ENCODE assay signal across 21 cellular contexts in the genomic region with DNA sequence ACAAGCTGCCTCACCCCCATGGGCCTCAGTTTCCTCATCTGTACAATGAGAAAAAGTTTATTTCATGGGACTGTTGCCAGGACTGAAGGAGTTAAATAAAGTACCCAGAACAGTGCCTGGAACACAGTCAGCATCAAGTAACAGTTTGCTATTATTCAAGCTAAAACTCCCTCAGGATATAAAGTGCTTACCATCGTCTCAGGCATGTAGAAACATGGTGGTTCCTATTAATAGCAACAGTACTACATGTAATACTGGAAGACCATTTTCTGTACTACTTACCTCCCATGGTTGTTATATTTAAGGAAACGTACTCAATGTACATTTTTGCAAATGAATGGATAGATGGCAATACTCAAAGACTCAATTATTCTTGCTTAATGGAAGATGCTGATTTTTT.
"Had no signal": no experiment of that assay in that cellular context is flagged by ENCODE, and none has a peak within 500 bp of the region (broad histone marks: within the 10 kb centered on the region; RNA-seq: fewer than 3 reads in every experiment).

No MANE protein-coding gene starts in this region.

- ATAC-seq: activated CD4-positive, CD25-positive, alpha-beta regulatory T cell treated with anti-CD3 and anti-CD28 coated beads, Interleukin-2, amount 50 U/mL, for 24 hours; activated T-cell treated with anti-CD3 and anti-CD28 coated beads, Interleukin-2, amount 50 U/mL, for 72 hours; sciatic nerve; SK-N-SH treated with all-trans-retinoic acid at 6 μM for 48 hours; stimulated activated naive B cell treated with anti-CD40 and anti-IgM and Interleukin-4, amounts not matched to agents 10 μg/mL and 1 μg/mL and 100 μg/mL, for 72 hours had no signal

- H3K9me3 Mint-ChIP-seq: activated T-cell treated with anti-CD3 and anti-CD28 coated beads, Interleukin-2, amount 50 U/mL, for 72 hours; dendritic cell treated with granulocyte-macrophage colony-stimulating factor and Interleukin-4, amounts not matched to agents 40 ng/mL and 50 ng/mL, for 4 days; stimulated activated naive B cell treated with anti-CD40 and anti-IgM and Interleukin-4, amounts not matched to agents 10 μg/mL and 1 μg/mL and 100 μg/mL, for 72 hours had no signal

- H3K9me3 ChIP-seq: ascending aorta, heart left ventricle, left ventricle myocardium inferior, ovary, thoracic aorta, upper lobe of left lung had no signal

- DNase-seq: activated CD8-positive, alpha-beta memory T cell treated with anti-CD3 and anti-CD28 coated beads for 24 hours; activated CD8-positive, alpha-beta memory T cell treated with anti-CD3 and anti-CD28 coated beads, Interleukin-2, amount 50 U/mL, for 48 hours; activated effector memory CD4-positive, alpha-beta T cell treated with anti-CD3 and anti-CD28 coated beads, Interleukin-2, amount 50 U/mL, for 16 hours; activated naive CD4-positive, alpha-beta T cell treated with anti-CD3 and anti-CD28 coated beads, Interleukin-2, amount 50 U/mL, for 16 hours; activated T-cell treated with anti-CD3 and anti-CD28 coated beads, Interleukin-2, amount 50 U/mL, for 72 hours; effector CD8-positive, alpha-beta T cell; foreskin fibroblast; heart left ventricle; left ventricle myocardium inferior; ovary; spleen; stimulated activated naive B cell treated with anti-CD40 and anti-IgM and Interleukin-4, amounts not matched to agents 10 μg/mL and 1 μg/mL and 100 μg/mL, for 72 hours; T-helper 1 cell; T1000; upper lobe of left lung had no signal

- H3K27ac ChIP-seq: heart left ventricle, left ventricle myocardium inferior, ovary, spleen, thoracic aorta, upper lobe of left lung had no signal

- H3K4me1 ChIP-seq: ascending aorta, left ventricle myocardium inferior, spleen, upper lobe of left lung had no signal

- H3K4me3 ChIP-seq: ascending aorta, heart left ventricle, left ventricle myocardium inferior, ovary, spleen, thoracic aorta, upper lobe of left lung had no signal

- H3K27me3 Mint-ChIP-seq: dendritic cell treated with granulocyte-macrophage colony-stimulating factor and Interleukin-4, amounts not matched to agents 40 ng/mL and 50 ng/mL, for 4 days; stimulated activated naive B cell treated with anti-CD40 and anti-IgM and Interleukin-4, amounts not matched to agents 10 μg/mL and 1 μg/mL and 100 μg/mL, for 72 hours had no signal

- H3K36me3 ChIP-seq: ovary had no signal

- H3K27ac Mint-ChIP-seq: activated T-cell treated with anti-CD3 and anti-CD28 coated beads, Interleukin-2, amount 50 U/mL, for 72 hours; dendritic cell treated with granulocyte-macrophage colony-stimulating factor and Interleukin-4, amounts not matched to agents 40 ng/mL and 50 ng/mL, for 4 days had no signal

- H3K4me3 Mint-ChIP-seq: activated T-cell treated with anti-CD3 and anti-CD28 coated beads, Interleukin-2, amount 50 U/mL, for 72 hours; dendritic cell treated with granulocyte-macrophage colony-stimulating factor and Interleukin-4, amounts not matched to agents 40 ng/mL and 50 ng/mL, for 4 days; stimulated activated naive B cell treated with anti-CD40 and anti-IgM and Interleukin-4, amounts not matched to agents 10 μg/mL and 1 μg/mL and 100 μg/mL, for 72 hours had no signal

- H3K27me3 ChIP-seq: ascending aorta, heart left ventricle, ovary, spleen, upper lobe of left lung had no signal
